In genomic region chr12:57214398-57214781, GRCh38 we compare ENCODE assay signal across 8 cellular contexts. TPM values are rescaled to one million over a fixed set of nuclear protein-coding genes. Genes with fewer than 3 reads are reported as not detected.
DNase-seq lines count a peak whose midpoint lies in the region; ATAC-seq and TF ChIP-seq lines count a peak whose summit lies in the region.

No MANE protein-coding gene starts in this region.

- H3K9me3 Mint-ChIP-seq in activated T-helper 1 cell treated with anti-CD3 and anti-CD28 coated beads, Interleukin-12 subunit alpha, Interleukin-12 subunit beta, Interleukin-2, Interleukin-4 antibody, amounts not matched to agents 30 ng/mL and 10 ng/mL and 1 ng/mL, durations not matched to agents 14 hours and 24 hours and 36 hours: no peaks in the 10 kb centered on the region

- H3K4me3 ChIP-seq in GM12864 (ENCODE audit: low read depth, low read length) (no peak overlapping the region), Peyer's patch (no peak overlapping the region), fibroblast of the aortic adventitia (ENCODE audit: low read depth, low read length) (no peak overlapping the region)

- no peak for DNase-seq in GM12864 (ENCODE audit: low read depth)
- DNase-seq in Peyer's patch: peak; percentile 70 to 86 (median 70)
- DNase-seq in activated T-helper 1 cell treated with anti-CD3 and anti-CD28 coated beads, Interleukin-12 subunit alpha, Interleukin-12 subunit beta, Interleukin-2, Interleukin-4 antibody, amounts not matched to agents 30 ng/mL and 10 ng/mL and 1 ng/mL, durations not matched to agents 14 hours and 24 hours and 36 hours (ENCODE audit: low spot score): peak; percentile 58
- DNase-seq in fibroblast of the aortic adventitia (ENCODE audit: low read depth): peak; percentile 57
- peak in 8 of 10 donors; percentile 49 to 93 (median 62) for DNase-seq in posterior cingulate gyrus

- peaks cover 30% of the 10 kb centered on the region for H3K4me1 Mint-ChIP-seq in activated T-helper 1 cell treated with anti-CD3 and anti-CD28 coated beads, Interleukin-12 subunit alpha, Interleukin-12 subunit beta, Interleukin-2, Interleukin-4 antibody, amounts not matched to agents 30 ng/mL and 10 ng/mL and 1 ng/mL, durations not matched to agents 14 hours and 24 hours and 36 hours (ENCODE audit: low read depth)

- peak overlapping the region; percentile 56 for H3K4me3 Mint-ChIP-seq in activated T-helper 1 cell treated with anti-CD3 and anti-CD28 coated beads, Interleukin-12 subunit alpha, Interleukin-12 subunit beta, Interleukin-2, Interleukin-4 antibody, amounts not matched to agents 30 ng/mL and 10 ng/mL and 1 ng/mL, durations not matched to agents 14 hours and 24 hours and 36 hours

- H3K4me1 ChIP-seq in Peyer's patch: peaks cover 0 to 38% (median 21%) of the 10 kb centered on the region in 4 donors

- intact Hi-C loops in activated T-helper 1 cell treated with anti-CD3 and anti-CD28 coated beads, Interleukin-12 subunit alpha, Interleukin-12 subunit beta, Interleukin-2, Interleukin-4 antibody, amounts not matched to agents 30 ng/mL and 10 ng/mL and 1 ng/mL, durations not matched to agents 14 hours and 24 hours and 36 hours (cut with micrococcal nuclease): loop anchor here (1.0 kb wide), 1 partner anchor 15 kb away; the partner anchor contains the start of gene SHMT2
- intact Hi-C loops in posterior cingulate gyrus (cut with DNase I): no loop called here

- no peaks in the 10 kb centered on the region for H3K9me3 ChIP-seq in Peyer's patch

- H3K36me3 ChIP-seq in Peyer's patch: peaks cover 0 to 35% (median 0%) of the 10 kb centered on the region in 3 donors

- H3K27me3 ChIP-seq in Peyer's patch: peaks cover 0 to 41% of the 10 kb centered on the region in 2 donors

- TF ChIP-seq CTCF in GM12864 (IDR thresholded peaks at IDR 0.05; ENCODE audit: low read depth, low read length, missing control alignments): peak; percentile 82
- TF ChIP-seq CTCF in LNCAP (IDR thresholded peaks at IDR 0.05): peak; percentile 79
- peak; percentile 55 to 77 (median 63) for TF ChIP-seq CTCF in Peyer's patch (IDR thresholded peaks at IDR 0.05)
- peak; percentile 73 for TF ChIP-seq CTCF in fibroblast of the aortic adventitia (IDR thresholded peaks at IDR 0.05; ENCODE audit: insufficient read depth, low read length)

- H3K27ac Mint-ChIP-seq in activated T-helper 1 cell treated with anti-CD3 and anti-CD28 coated beads, Interleukin-12 subunit alpha, Interleukin-12 subunit beta, Interleukin-2, Interleukin-4 antibody, amounts not matched to agents 30 ng/mL and 10 ng/mL and 1 ng/mL, durations not matched to agents 14 hours and 24 hours and 36 hours: peak overlapping the region; percentile 42

- no peak for TF ChIP-seq POLR2A in Peyer's patch (IDR thresholded peaks at IDR 0.05)

- peaks cover 51% of the 10 kb centered on the region for H3K27me3 Mint-ChIP-seq in activated T-helper 1 cell treated with anti-CD3 and anti-CD28 coated beads, Interleukin-12 subunit alpha, Interleukin-12 subunit beta, Interleukin-2, Interleukin-4 antibody, amounts not matched to agents 30 ng/mL and 10 ng/mL and 1 ng/mL, durations not matched to agents 14 hours and 24 hours and 36 hours (ENCODE audit: insufficient read depth)

- peaks cover 3% of the 10 kb centered on the region for H3K36me3 Mint-ChIP-seq in activated T-helper 1 cell treated with anti-CD3 and anti-CD28 coated beads, Interleukin-12 subunit alpha, Interleukin-12 subunit beta, Interleukin-2, Interleukin-4 antibody, amounts not matched to agents 30 ng/mL and 10 ng/mL and 1 ng/mL, durations not matched to agents 14 hours and 24 hours and 36 hours (ENCODE audit: low read depth)

- no peak for ATAC-seq in GM18873 (IDR thresholded peaks at IDR 0.05; ENCODE audit: low FRiP score, unreplicated experiment)
- ATAC-seq in GM21717 (IDR thresholded peaks at IDR 0.05; ENCODE audit: unreplicated experiment): no peak

- no peak overlapping the region for H3K27ac ChIP-seq in Peyer's patch

RNA-seq across cellular contexts. Expression of gene NXPH4, which starts 2.2 kb away (rescaled TPM):
- total RNA-seq in Peyer's patch: not detected
- 0.36 and 0.49 TPM in 2 replicates for total RNA-seq in activated T-helper 1 cell treated with anti-CD3 and anti-CD28 coated beads, Interleukin-12 subunit alpha, Interleukin-12 subunit beta, Interleukin-2, Interleukin-4 antibody, amounts not matched to agents 30 ng/mL and 10 ng/mL and 1 ng/mL, durations not matched to agents 14 hours and 24 hours and 36 hours
- 1.9 and 2.4 TPM in 2 replicates for total RNA-seq in fibroblast of the aortic adventitia (ENCODE audit: low replicate concordance)

RNA-seq across cellular contexts. Expression of gene SHMT2, which starts 15.1 kb away (rescaled TPM):
- total RNA-seq in Peyer's patch (10 to 100 TPM; 34.4 to 72.6 (median 36.3) TPM), fibroblast of the aortic adventitia (ENCODE audit: low replicate concordance) (233 and 303 TPM in 2 replicates)
- total RNA-seq in activated T-helper 1 cell treated with anti-CD3 and anti-CD28 coated beads, Interleukin-12 subunit alpha, Interleukin-12 subunit beta, Interleukin-2, Interleukin-4 antibody, amounts not matched to agents 30 ng/mL and 10 ng/mL and 1 ng/mL, durations not matched to agents 14 hours and 24 hours and 36 hours: 276 and 280 TPM in 2 replicates

RNA-seq across cellular contexts. Expression of gene STAC3, which starts 36.6 kb away (rescaled TPM):
- total RNA-seq in Peyer's patch (1 to 10 TPM; 1.9 to 6.6 (median 2.4) TPM), fibroblast of the aortic adventitia (ENCODE audit: low replicate concordance) (0.90 and 3.8 TPM in 2 replicates)
- total RNA-seq in activated T-helper 1 cell treated with anti-CD3 and anti-CD28 coated beads, Interleukin-12 subunit alpha, Interleukin-12 subunit beta, Interleukin-2, Interleukin-4 antibody, amounts not matched to agents 30 ng/mL and 10 ng/mL and 1 ng/mL, durations not matched to agents 14 hours and 24 hours and 36 hours: 3.1 and 4.2 TPM in 2 replicates
